29 cellular contexts compared by ENCODE assay signal in the genomic region with DNA sequence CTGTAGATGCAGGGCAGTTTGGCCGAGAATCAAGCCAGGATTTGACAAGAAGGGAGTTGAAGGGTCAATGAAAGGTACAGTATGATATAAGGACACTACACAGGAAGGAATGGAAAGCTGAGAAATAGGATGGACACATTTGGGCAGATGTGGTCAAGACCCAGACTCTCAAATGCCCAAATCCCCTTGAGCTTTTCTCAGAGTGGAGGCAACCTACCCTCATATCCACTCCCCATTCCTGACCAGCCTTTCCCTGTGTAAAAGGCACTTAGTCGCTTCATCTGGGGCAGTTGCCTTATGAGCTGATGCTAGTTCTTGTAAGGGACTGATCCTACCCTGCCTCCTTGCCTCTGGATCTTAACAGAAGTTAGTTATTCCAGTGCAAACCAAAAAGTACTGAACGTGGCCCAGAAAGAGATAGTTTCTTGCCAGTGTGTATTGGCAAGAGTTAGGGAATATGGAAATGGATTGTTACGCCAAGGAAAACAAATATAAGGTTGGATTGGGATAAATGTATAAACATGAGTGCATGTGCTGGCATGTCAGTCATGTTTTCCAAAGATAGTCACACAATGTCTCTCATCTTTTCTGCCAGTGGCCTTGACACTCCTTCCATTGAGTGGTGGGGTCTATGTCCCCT.
"Had no signal": no experiment of that assay in that cellular context is flagged by ENCODE, and none has a peak within 500 bp of the region (broad histone marks: within the 10 kb centered on the region; RNA-seq: fewer than 3 reads in every experiment).

No MANE protein-coding gene starts in this region.

- H3K27me3 Mint-ChIP-seq: activated CD4-positive, alpha-beta memory T cell treated with anti-CD3 and anti-CD28 coated beads, Interleukin-2, amount 10 ng/mL, durations not matched to agents 7 days and 5 days; activated CD4-positive, alpha-beta T cell treated with anti-CD3 and anti-CD28 coated beads for 36 hours; activated naive CD4-positive, alpha-beta T cell treated with anti-CD3 and anti-CD28 coated beads, Interleukin-2, amount 10 ng/mL, durations not matched to agents 7 days and 5 days; activated naive CD8-positive, alpha-beta T cell treated with anti-CD3 and anti-CD28 coated beads for 36 hours; activated T-helper 17 cell treated with anti-CD3 and anti-CD28 coated beads, Interleukin-2, amount 50 U/mL, for 72 hours had no signal

- H3K27ac ChIP-seq: SJSA1, WERI-Rb-1 had no signal

- H3K9me3 Mint-ChIP-seq: activated CD4-positive, alpha-beta memory T cell treated with anti-CD3 and anti-CD28 coated beads, Interleukin-2, amount 10 ng/mL, durations not matched to agents 7 days and 5 days; activated naive CD4-positive, alpha-beta T cell treated with anti-CD3 and anti-CD28 coated beads, Interleukin-2, amount 10 ng/mL, durations not matched to agents 7 days and 5 days; activated T-helper 17 cell treated with anti-CD3 and anti-CD28 coated beads, Interleukin-2, amount 50 U/mL, for 72 hours; T-helper 1 cell treated with Interleukin-12 subunit alpha and Interleukin-12 subunit beta and Interleukin-4 antibody, amounts not matched to agents 30 μg/mL and 1 μg/mL, for 36 hours had no signal

- H3K27ac Mint-ChIP-seq: activated CD4-positive, alpha-beta memory T cell treated with anti-CD3 and anti-CD28 coated beads, Interleukin-2, amount 10 ng/mL, durations not matched to agents 7 days and 5 days; activated CD4-positive, alpha-beta T cell treated with anti-CD3 and anti-CD28 coated beads for 36 hours; activated naive CD4-positive, alpha-beta T cell treated with anti-CD3 and anti-CD28 coated beads, Interleukin-2, amount 10 ng/mL, durations not matched to agents 7 days and 5 days; activated naive CD8-positive, alpha-beta T cell treated with anti-CD3 and anti-CD28 coated beads for 36 hours; activated T-helper 17 cell treated with anti-CD3 and anti-CD28 coated beads, Interleukin-2, amount 50 U/mL, for 72 hours; T-helper 1 cell treated with Interleukin-12 subunit alpha and Interleukin-12 subunit beta and Interleukin-4 antibody, amounts not matched to agents 30 μg/mL and 1 μg/mL, for 36 hours had no signal

- H3K36me3 ChIP-seq: WERI-Rb-1 had no signal

- H3K9me3 ChIP-seq: SJSA1 had no signal

- H3K27me3 ChIP-seq: SJSA1 had no signal

- ATAC-seq: activated CD4-positive, alpha-beta T cell treated with anti-CD3 and anti-CD28 coated beads for 36 hours; activated T-helper 17 cell treated with anti-CD3 and anti-CD28 coated beads, Interleukin-2, amount 50 U/mL, for 72 hours; K562; Panc1; Right ventricle myocardium inferior; SK-N-SH treated with all-trans-retinoic acid at 6 μM for 48 hours had no signal

- H3K4me3 ChIP-seq: K562, SJSA1 had no signal

- H3K4me3 Mint-ChIP-seq: activated CD4-positive, alpha-beta memory T cell treated with anti-CD3 and anti-CD28 coated beads, Interleukin-2, amount 10 ng/mL, durations not matched to agents 7 days and 5 days; activated CD4-positive, alpha-beta T cell treated with anti-CD3 and anti-CD28 coated beads for 36 hours; activated naive CD4-positive, alpha-beta T cell treated with anti-CD3 and anti-CD28 coated beads, Interleukin-2, amount 10 ng/mL, durations not matched to agents 7 days and 5 days; activated naive CD8-positive, alpha-beta T cell treated with anti-CD3 and anti-CD28 coated beads for 36 hours; activated T-helper 17 cell treated with anti-CD3 and anti-CD28 coated beads, Interleukin-2, amount 50 U/mL, for 72 hours; T-helper 1 cell treated with Interleukin-12 subunit alpha and Interleukin-12 subunit beta and Interleukin-4 antibody, amounts not matched to agents 30 μg/mL and 1 μg/mL, for 36 hours had no signal

- DNase-seq: activated CD4-positive, alpha-beta memory T cell treated with anti-CD3 and anti-CD28 coated beads, Interleukin-2, amount 10 ng/mL, durations not matched to agents 7 days and 5 days; activated CD4-positive, alpha-beta T cell treated with anti-CD3 and anti-CD28 coated beads for 36 hours; activated CD4-positive, alpha-beta T cell treated with anti-CD3 and anti-CD28 coated beads, Interleukin-2, amount 50 U/mL, for 1 hour; activated gamma-delta T cell treated with Interleukin-2 at 50 U/mL for 16 hours; activated naive CD4-positive, alpha-beta T cell treated with anti-CD3 and anti-CD28 coated beads, Interleukin-2, amount 10 ng/mL, durations not matched to agents 7 days and 5 days; activated naive CD8-positive, alpha-beta T cell treated with anti-CD3 and anti-CD28 coated beads for 36 hours; activated T-cell treated with anti-CD3 and anti-CD28 coated beads for 4 hours; activated T-cell treated with anti-CD3 and anti-CD28 coated beads, Interleukin-2, amount 50 U/mL, for 48 hours; cerebellar nuclear complex; Karpas-422; NCI-H1092; NCI-H1417 treated with DMSO at 0.1 percent for 48 hours; NCI-H1694; NCI-H2029; NCI-H510A treated with DMSO at 0.1 percent for 48 hours; NCI-H69; NK-92 treated with Interleukin-12 subunit alpha and Interleukin-12 subunit beta, amount 100 ng/mL, for 24 hours; OCI-M1; RPMI8226; SW 1271; T1000; WERI-Rb-1 had no signal

- H3K4me1 ChIP-seq: SJSA1 had no signal

- H3K36me3 Mint-ChIP-seq: activated naive CD4-positive, alpha-beta T cell treated with anti-CD3 and anti-CD28 coated beads, Interleukin-2, amount 10 ng/mL, durations not matched to agents 7 days and 5 days had no signal
